ENCODE assay signal across 8 cellular contexts in genomic region chr16:51762081-51762995, GRCh38.
A peak's percentile ranks its signal among the peaks of the same experiment; 100 is the strongest.
DNase-seq lines count a peak whose midpoint lies in the region; ATAC-seq and TF ChIP-seq lines count a peak whose summit lies in the region.

No MANE protein-coding gene starts in this region.

- H3K4me1 ChIP-seq in ovary (ENCODE audit: insufficient read depth), result no peaks in the 10 kb centered on the region

- H3K27ac ChIP-seq in ovary, result no peak overlapping the region

- no peak overlapping the region for H3K4me3 ChIP-seq in ovary

- no peaks in the 10 kb centered on the region for H3K27me3 ChIP-seq in ovary

- TF ChIP-seq EP300 in ovary (IDR thresholded peaks at IDR 0.05), result no peak

- peak; percentile 33 to 73 (median 46) for TF ChIP-seq CTCF in ovary (IDR thresholded peaks at IDR 0.05)

- 24 to 25% (median 25%) methylated on average over 30 of the region's 30 CpGs for WGBS in ovary, 3 donors

- peak; percentile 96 for ATAC-seq in GM19452 (IDR thresholded peaks at IDR 0.05; ENCODE audit: unreplicated experiment)
- peak; percentile 88 for ATAC-seq in HG03521 (IDR thresholded peaks at IDR 0.05; ENCODE audit: unreplicated experiment)

- H3K9me3 ChIP-seq in ovary, result no peaks in the 10 kb centered on the region

- peak; percentile 17 for DNase-seq in DMS153 (lab: John Stamatoyannopoulos, UW)
- peak; percentile 80 for DNase-seq in NCI-H748 (lab: John Stamatoyannopoulos, UW; ENCODE audit: unreplicated experiment)
- peak; percentile 17 for DNase-seq in activated T-cell treated with anti-CD3 and anti-CD28 coated beads, Interleukin-2, amount 50 U/mL, for 1 hour
- DNase-seq in foreskin melanocyte, result peak; percentile 39
- DNase-seq in ovary, result peak; percentile 55 to 90 (median 73)
- no peak for DNase-seq in GF-D8 (lab: John Stamatoyannopoulos, UW)

- TF ChIP-seq POLR2A in ovary (IDR thresholded peaks at IDR 0.05), result no peak

- intact Hi-C loops in ovary (cut with DNase I), result no loop called here

- H3K36me3 ChIP-seq in ovary, result no peaks in the 10 kb centered on the region
